In the genomic region with DNA sequence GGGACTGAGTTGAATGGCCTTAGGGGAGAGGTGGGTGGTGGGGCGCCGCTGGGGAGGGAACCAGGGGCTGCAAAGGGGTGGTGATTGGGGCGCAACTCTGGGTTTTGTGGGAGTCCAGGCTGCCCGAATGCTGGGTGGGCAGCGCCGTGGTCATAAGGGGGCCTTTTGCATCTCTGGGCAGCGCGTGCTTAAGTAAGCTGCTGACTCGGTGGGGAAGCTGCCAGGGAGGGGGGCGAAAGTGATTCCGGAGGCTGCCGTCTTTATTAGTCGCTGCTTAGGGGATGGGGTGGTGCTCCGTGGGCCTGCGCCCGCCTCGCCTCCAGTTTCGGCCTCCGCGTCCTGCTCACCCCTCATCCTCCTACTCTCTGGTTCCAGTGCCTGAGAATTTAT, we compare ENCODE assay signal across 8 cellular contexts. TPM values are rescaled to one million over a fixed set of nuclear protein-coding genes. Genes with fewer than 3 reads are reported as not detected.
A peak's percentile ranks its signal among the peaks of the same experiment; 100 is the strongest.
DNase-seq lines count a peak whose midpoint lies in the region; ATAC-seq and TF ChIP-seq lines count a peak whose summit lies in the region.

No MANE protein-coding gene starts in this region.

- peak overlapping the region; percentile 93 for H3K27ac Mint-ChIP-seq in stimulated activated memory B cell treated with anti-CD40 and anti-IgM and Interleukin-4, amounts not matched to agents 10 μg/mL and 1 μg/mL and 100 μg/mL, for 72 hours

- no peak for TF ChIP-seq CTCF in GM12875 (IDR thresholded peaks at IDR 0.05; ENCODE audit: borderline replicate concordance, insufficient read depth, low read depth, low read length)
- TF ChIP-seq CTCF in SU-DHL-6 (IDR thresholded peaks at IDR 0.05; ENCODE audit: insufficient read depth, low read length, poor library complexity, severe bottlenecking), result no peak
- TF ChIP-seq CTCF in coronary artery (IDR thresholded peaks at IDR 0.05), result no peak
- no peak for TF ChIP-seq CTCF in liver (IDR thresholded peaks at IDR 0.05; ENCODE audit: low read depth, low read length, missing input control)

- peaks cover 45% of the 10 kb centered on the region for H3K4me1 Mint-ChIP-seq in stimulated activated memory B cell treated with anti-CD40 and anti-IgM and Interleukin-4, amounts not matched to agents 10 μg/mL and 1 μg/mL and 100 μg/mL, for 72 hours

- peak overlapping the region; percentile 94 for H2AFZ ChIP-seq in SU-DHL-6 (ENCODE audit: low read depth, low read length, severe bottlenecking)

- H3K9me3 ChIP-seq in SU-DHL-6 (ENCODE audit: insufficient read depth, low read length) (no peaks in the 10 kb centered on the region), liver (ENCODE audit: control insufficient read depth in 4 of 4, low read length in 3 of 4) (no peaks in the 10 kb centered on the region)

- H3K27me3 ChIP-seq in SU-DHL-6 (ENCODE audit: low read length), result no peaks in the 10 kb centered on the region
- H3K27me3 ChIP-seq in liver (ENCODE audit: control insufficient read depth in 4 of 4, insufficient read depth in 4 of 4, low read length in 3 of 4), result no peaks in the 10 kb centered on the region

- DNase-seq in HuH-7 (ENCODE audit: low spot score) (peak; percentile 46), coronary artery (ENCODE audit: low spot score) (no peak), GF-D8 (lab: John Stamatoyannopoulos, UW) (no peak)

- ATAC-seq in stimulated activated memory B cell treated with anti-CD40 and anti-IgM and Interleukin-4, amounts not matched to agents 10 μg/mL and 1 μg/mL and 100 μg/mL, for 72 hours, result peak; percentile 1
- no peak for ATAC-seq in HG02588 (IDR thresholded peaks at IDR 0.05; ENCODE audit: unreplicated experiment)

- peaks cover 45% of the 10 kb centered on the region for H3K79me2 ChIP-seq in SU-DHL-6 (ENCODE audit: insufficient read depth, low read length)

- peak overlapping the region; percentile 71 for H3K4me3 ChIP-seq in GM12875 (ENCODE audit: low read depth, low read length)
- H3K4me3 ChIP-seq in SU-DHL-6 (ENCODE audit: insufficient read depth, low read length, poor library complexity, severe bottlenecking), result peak overlapping the region; percentile 82
- peak overlapping the region; percentile 99 for H3K4me3 ChIP-seq in coronary artery
- peak overlapping the region; percentile 87 to 96 (median 91) for H3K4me3 ChIP-seq in liver (ENCODE audit: low read depth in 1 of 3, low read length in 3 of 3)

- TF ChIP-seq RAD21 in liver (IDR thresholded peaks at IDR 0.05), result no peak

- H3K27ac ChIP-seq in SU-DHL-6 (ENCODE audit: low read depth, low read length), result peak overlapping the region; percentile 67
- peak overlapping the region; percentile 88 to 91 for H3K27ac ChIP-seq in coronary artery
- peak overlapping the region; percentile 97 to 100 for H3K27ac ChIP-seq in liver (ENCODE audit: low read depth in 1 of 2, low read length in 2 of 2)

- H3K4me3 Mint-ChIP-seq in stimulated activated memory B cell treated with anti-CD40 and anti-IgM and Interleukin-4, amounts not matched to agents 10 μg/mL and 1 μg/mL and 100 μg/mL, for 72 hours, result peak overlapping the region; percentile 94

- H3K9me2 ChIP-seq in SU-DHL-6 (replicated peaks; ENCODE audit: insufficient read depth, low read length), result no peaks in the 10 kb centered on the region

- peak overlapping the region; percentile 76 for H3K4me2 ChIP-seq in SU-DHL-6 (ENCODE audit: low read depth, low read length, poor library complexity, severe bottlenecking)

- H3K36me3 ChIP-seq in SU-DHL-6 (ENCODE audit: low read length) (no peaks in the 10 kb centered on the region), liver (ENCODE audit: control insufficient read depth in 4 of 4, insufficient read depth in 3 of 4, low read depth in 1 of 4, low read length in 3 of 4) (peaks cover 0 to 9% (median 4%) of the 10 kb centered on the region in 4 donors)

- H3K36me3 Mint-ChIP-seq in stimulated activated memory B cell treated with anti-CD40 and anti-IgM and Interleukin-4, amounts not matched to agents 10 μg/mL and 1 μg/mL and 100 μg/mL, for 72 hours, result no peaks in the 10 kb centered on the region

- H3K4me1 ChIP-seq in liver (ENCODE audit: control insufficient read depth in 4 of 4, insufficient read depth in 4 of 4, low read length in 3 of 4), result peaks cover 5 to 41% (median 32%) of the 10 kb centered on the region in 4 donors

- H4K20me1 ChIP-seq in SU-DHL-6 (ENCODE audit: low read depth, low read length), result no peaks in the 10 kb centered on the region

- WGBS in liver, result 1% methylated on average over 20 of the region's 20 CpGs

- H3K27me3 Mint-ChIP-seq in stimulated activated memory B cell treated with anti-CD40 and anti-IgM and Interleukin-4, amounts not matched to agents 10 μg/mL and 1 μg/mL and 100 μg/mL, for 72 hours, result no peaks in the 10 kb centered on the region

- H3F3A ChIP-seq in SU-DHL-6 (ENCODE audit: insufficient read depth), result 0 out of 2 replicates have a peak, but pooled peaks cover 12% of the 10 kb centered on the region

- H3K9ac ChIP-seq in SU-DHL-6 (ENCODE audit: low read length) (peak overlapping the region; percentile 92), liver (ENCODE audit: low read depth in 1 of 2, low read length in 2 of 2) (peak overlapping the region; percentile 61 to 99)

- no peaks in the 10 kb centered on the region for H3K9me3 Mint-ChIP-seq in stimulated activated memory B cell treated with anti-CD40 and anti-IgM and Interleukin-4, amounts not matched to agents 10 μg/mL and 1 μg/mL and 100 μg/mL, for 72 hours

TF ChIP-seq in liver, 16 proteins besides CTCF, POLR2A, EP300 and RAD21:
- peak in 1 of 2 donors; percentile 6 for TF ChIP-seq RXRA (IDR thresholded peaks at IDR 0.05)
- TF ChIP-seq, protein P1, sequence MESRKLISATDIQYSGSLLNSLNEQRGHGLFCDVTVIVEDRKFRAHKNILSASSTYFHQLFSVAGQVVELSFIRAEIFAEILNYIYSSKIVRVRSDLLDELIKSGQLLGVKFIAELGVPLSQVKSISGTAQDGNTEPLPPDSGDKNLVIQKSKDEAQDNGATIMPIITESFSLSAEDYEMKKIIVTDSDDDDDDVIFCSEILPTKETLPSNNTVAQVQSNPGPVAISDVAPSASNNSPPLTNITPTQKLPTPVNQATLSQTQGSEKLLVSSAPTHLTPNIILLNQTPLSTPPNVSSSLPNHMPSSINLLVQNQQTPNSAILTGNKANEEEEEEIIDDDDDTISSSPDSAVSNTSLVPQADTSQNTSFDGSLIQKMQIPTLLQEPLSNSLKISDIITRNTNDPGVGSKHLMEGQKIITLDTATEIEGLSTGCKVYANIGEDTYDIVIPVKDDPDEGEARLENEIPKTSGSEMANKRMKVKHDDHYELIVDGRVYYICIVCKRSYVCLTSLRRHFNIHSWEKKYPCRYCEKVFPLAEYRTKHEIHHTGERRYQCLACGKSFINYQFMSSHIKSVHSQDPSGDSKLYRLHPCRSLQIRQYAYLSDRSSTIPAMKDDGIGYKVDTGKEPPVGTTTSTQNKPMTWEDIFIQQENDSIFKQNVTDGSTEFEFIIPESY (IDR thresholded peaks at IDR 0.05), result no peak

RNA-seq across cellular contexts. Expression of a gene that starts 0.5 kb away (rescaled TPM):
- total RNA-seq in liver, result 10 to 100 TPM; 27.6 to 42.6 TPM
- polyA plus RNA-seq in liver, result 10 to 100 TPM; 34.1 to 66.0 TPM

RNA-seq across cellular contexts. Expression of a gene that starts 1.2 kb away (rescaled TPM):
- total RNA-seq in liver, result 100 to 1,000 TPM in 1 of 2 donors, 10 to 100 TPM in 1; 33.8 to 121 TPM
- 100 to 1,000 TPM in 1 of 2 donors, 10 to 100 TPM in 1; 69.8 to 108 TPM for polyA plus RNA-seq in liver

RNA-seq across cellular contexts. Expression of a gene that starts 30.8 kb away (rescaled TPM):
- 10 to 100 TPM; 15.3 to 15.6 TPM for total RNA-seq in liver
- polyA plus RNA-seq in liver, result 10 to 100 TPM; 14.6 to 14.8 TPM
